Comparison of ENCODE assay signal across 13 cellular contexts in genomic region chr1:92705456-92705855, GRCh38.
DNase-seq lines count a peak whose midpoint lies in the region; ATAC-seq, FAIRE-seq and TF ChIP-seq lines count a peak whose summit lies in the region.
"Had no signal": no experiment of that assay in that cellular context is flagged by ENCODE, and none has a peak within 500 bp of the region (broad histone marks: within the 10 kb centered on the region; RNA-seq: fewer than 3 reads in every experiment).

No MANE protein-coding gene starts in this region.

- H3K4me3 ChIP-seq in GM23248: no peak overlapping the region
- H3K4me3 ChIP-seq in K562: no peak overlapping the region
- H3K4me3 ChIP-seq in mesenchymal stem cell (ENCODE audit: insufficient read depth in 1 of 2, low read depth in 1 of 2, low read length in 2 of 2): no peak overlapping the region
- H3K4me3 ChIP-seq: A549 had no signal

- no peak overlapping the region for H3K23ac ChIP-seq in mesenchymal stem cell (ENCODE audit: low read length in 2 of 2)

- no peaks in the 10 kb centered on the region for H3K9me1 ChIP-seq in K562 (ENCODE audit: control insufficient read depth, insufficient read depth, low read length)

- no peaks in the 10 kb centered on the region for H3K9me2 ChIP-seq in GM23248 (ENCODE audit: insufficient read depth)

- peaks cover 8% of the 10 kb centered on the region for H3K79me1 ChIP-seq in mesenchymal stem cell (replicated peaks; ENCODE audit: low read length, poor library complexity, severe bottlenecking)

- intact Hi-C loops in K562 (cut with micrococcal nuclease): no loop called here

- no peak overlapping the region for H2AK5ac ChIP-seq in mesenchymal stem cell (ENCODE audit: low read length, severe bottlenecking)

- in situ Hi-C loops in GM23248 (cut with MboI): no loop called here
- in situ Hi-C loops in K562 (cut with MboI): no loop called here

- H3K27me3 ChIP-seq in GM23248 (replicated peaks; ENCODE audit: insufficient read depth) (no peaks in the 10 kb centered on the region), K562 (ENCODE audit: control insufficient read depth in 2 of 2, insufficient read depth in 2 of 2, low read length in 2 of 2) (no peaks in the 10 kb centered on the region), mesenchymal stem cell (ENCODE audit: control insufficient read depth in 1 of 2, insufficient read depth in 1 of 2, low read length in 2 of 2) (no peaks in the 10 kb centered on the region)

- H3K9ac ChIP-seq in GM23248 (no peak overlapping the region), K562 (ENCODE audit: insufficient read depth in 1 of 2, low read depth in 2 of 2, low read length in 2 of 2) (no peak overlapping the region; a peak in 1 of 4 replicates), mesenchymal stem cell (ENCODE audit: low read length) (no peak overlapping the region)

- no peak for TF ChIP-seq CTCF in K562 (IDR thresholded peaks at IDR 0.05 in 2 of 3, conservative IDR thresholded peaks at IDR 0.05 in 1 of 3; ENCODE audit: insufficient read depth in 2 of 3, low read depth in 1 of 3, low read length in 3 of 3)

- DNase-seq in GM23248: peak; percentile 1
- peak; percentile 9 for DNase-seq in NCI-H524 treated with DMSO at 0.1 percent for 48 hours (lab: John Stamatoyannopoulos, UW)
- DNase-seq in K562 (ENCODE audit: extremely low read depth in 1 of 4, low spot score in 3 of 4): peak in 1 of 4 experiments; percentile 21
- peak; percentile 43 for DNase-seq in mesenchymal stem cell
- DNase-seq in substantia nigra (lab: John Stamatoyannopoulos, UW): no peak
- no peak for DNase-seq in activated effector memory CD4-positive, alpha-beta T cell treated with Interleukin-2 at 50 U/mL for 16 hours
- DNase-seq: Caco-2, DMS53, SHP77 treated with DMSO at 0.1 percent for 48 hours had no signal

- H3K79me2 ChIP-seq in GM23248 (ENCODE audit: insufficient read depth) (peaks cover 29% of the 10 kb centered on the region), K562 (ENCODE audit: control insufficient read depth, insufficient read depth, low read length) (peaks cover 27% of the 10 kb centered on the region)

- no peak overlapping the region for H2BK120ac ChIP-seq in mesenchymal stem cell (ENCODE audit: low read depth, low read length)

- H3K27ac ChIP-seq in GM23248: no peak overlapping the region
- H3K27ac ChIP-seq in K562 (ENCODE audit: extremely low read depth, low read depth, low read length): no peak overlapping the region
- H3K27ac ChIP-seq in mesenchymal stem cell (ENCODE audit: low read length, poor library complexity, severe bottlenecking): no peak overlapping the region
- H3K27ac ChIP-seq in substantia nigra (ENCODE audit: low read depth, low read length, poor library complexity, severe bottlenecking): no peak overlapping the region
- H3K27ac ChIP-seq: A549 had no signal

- CTCF ChIA-PET in K562 (lab: Yijun Ruan, JAX; ENCODE audit: low intra/inter-chr PET ratio): no interaction called here

- no peak overlapping the region for H4K8ac ChIP-seq in mesenchymal stem cell (ENCODE audit: low read length)

- H3K36me3 ChIP-seq in GM23248 (ENCODE audit: low read depth): no peaks in the 10 kb centered on the region
- peaks cover 6% of the 10 kb centered on the region; the same call in 1 of the 3 replicates for H3K36me3 ChIP-seq in K562 (ENCODE audit: control insufficient read depth, insufficient read depth, low read length)
- H3K36me3 ChIP-seq in mesenchymal stem cell (ENCODE audit: control insufficient read depth in 1 of 2, insufficient read depth in 2 of 2, low read depth in 1 of 2, low read length in 2 of 2): no peaks in the 10 kb centered on the region

- H2BK5ac ChIP-seq in mesenchymal stem cell (ENCODE audit: low read depth, low read length, poor library complexity, severe bottlenecking): no peak overlapping the region

- ATAC-seq in K562 (no peak; the same call in 1 of the 3 replicates), GM19035 (IDR thresholded peaks at IDR 0.05; ENCODE audit: unreplicated experiment) (no peak), HG02571 (IDR thresholded peaks at IDR 0.05; ENCODE audit: unreplicated experiment) (no peak)
- ATAC-seq: A549 had no signal

- no peak overlapping the region for H3K14ac ChIP-seq in mesenchymal stem cell (ENCODE audit: low read length in 2 of 2)

- no peak for TF ChIP-seq POLR2A in K562 (conservative IDR thresholded peaks at IDR 0.05)

- H4K91ac ChIP-seq in mesenchymal stem cell (ENCODE audit: low read length): no peak overlapping the region

- BruUV-seq in K562 (replicated peaks; lab: Mats Ljungman, UMichigan): no TSS peak

- no peak overlapping the region for H3K4me2 ChIP-seq in GM23248 (ENCODE audit: unreplicated experiment)
- H3K4me2 ChIP-seq in K562 (ENCODE audit: insufficient read depth, low read length): no peak overlapping the region
- H3K4me2 ChIP-seq in mesenchymal stem cell (ENCODE audit: low read length, poor library complexity, severe bottlenecking): no peak overlapping the region
- H3K4me2 ChIP-seq: A549 had no signal

- H3K18ac ChIP-seq in mesenchymal stem cell (ENCODE audit: low read depth in 1 of 2, low read length in 2 of 2): no peak overlapping the region

- no peak overlapping the region for H2BK15ac ChIP-seq in mesenchymal stem cell (ENCODE audit: low read depth, poor library complexity, severe bottlenecking)

- H2AFZ ChIP-seq in GM23248: no peak overlapping the region
- no peak overlapping the region for H2AFZ ChIP-seq in K562 (ENCODE audit: low read depth, low read length)
- H2AFZ ChIP-seq in mesenchymal stem cell (ENCODE audit: low read depth, low read length): no peak overlapping the region

- no peaks in the 10 kb centered on the region; the same call in 1 of the 2 replicates for H3F3A ChIP-seq in GM23248 (ENCODE audit: insufficient read depth)

- H3K4me1 ChIP-seq in GM23248 (ENCODE audit: insufficient read depth) (peaks cover 11% of the 10 kb centered on the region; the same call in 1 of the 2 replicates), K562 (replicated peaks in 1 of 2; ENCODE audit: control insufficient read depth in 2 of 2, insufficient read depth in 2 of 2, low read length in 2 of 2) (peaks cover 9 to 25% of the 10 kb centered on the region in 2 experiments; a peak in 3 of 5 replicates), mesenchymal stem cell (ENCODE audit: control insufficient read depth, insufficient read depth, low read depth, low read length) (peaks cover 2% of the 10 kb centered on the region)

- H3K9me3 ChIP-seq in GM23248 (ENCODE audit: low read depth) (no peaks in the 10 kb centered on the region), K562 (replicated peaks; ENCODE audit: control insufficient read depth, insufficient read depth, low read depth, low read length) (no peaks in the 10 kb centered on the region), mesenchymal stem cell (ENCODE audit: control insufficient read depth, low read length) (no peaks in the 10 kb centered on the region)
- H3K9me3 ChIP-seq: A549, Caco-2 had no signal

- FAIRE-seq in K562 (lab: Jason Lieb, UNC): no peak
- FAIRE-seq: A549, GM18507 had no signal

- POLR2A ChIA-PET in K562 (lab: Yijun Ruan, JAX): interaction anchor here (0.8 to 1.3 kb wide), 3 partner anchors 9 to 11 kb away, joined by 3 to 4 read pairs (median 4); no protein-coding TSS in a partner anchor

- TF ChIP-seq RAD21 in K562 (CRISPR knock-in tag; conservative IDR thresholded peaks at IDR 0.05 in 1 of 2, IDR thresholded peaks at IDR 0.05 in 1 of 2): no peak

- WGBS in GM23248 (ENCODE audit: low coverage in 1 of 2, low lambda C conversion rate in 2 of 2, missing lambda C conversion rate in 2 of 2), 2 experiments: 35 to 41% methylated on average over 1 of the region's 1 CpG
- WGBS in K562 (ENCODE audit: insufficient coverage, low coverage, missing lambda C conversion rate): 6% methylated on average over 1 of the region's 1 CpG
- no CpG with 5 or more reads among the region's 1 CpG for WGBS in mesenchymal stem cell

- H4K20me1 ChIP-seq in GM23248 (ENCODE audit: insufficient read depth): 0 out of 2 replicates have a peak, but pooled peaks cover 3% of the 10 kb centered on the region
- H4K20me1 ChIP-seq in K562 (replicated peaks; ENCODE audit: control insufficient read depth, insufficient read depth, low read length): no peaks in the 10 kb centered on the region

- no peak overlapping the region for H2BK12ac ChIP-seq in mesenchymal stem cell (ENCODE audit: low read length in 2 of 2)

- H3K4ac ChIP-seq in mesenchymal stem cell (ENCODE audit: low read depth in 1 of 2, low read length in 2 of 2): no peak overlapping the region

- no peak for TF ChIP-seq EP300 in K562 (IDR thresholded peaks at IDR 0.05; ENCODE audit: low read length)

TF ChIP-seq in K562, 482 proteins besides CTCF, POLR2A, EP300 and RAD21:
- TF ChIP-seq SMARCA4 (IDR thresholded peaks at IDR 0.05) (0 out of 2 replicates have a peak, but pooled peaks have one; percentile 33), MEF2D (tag; conservative IDR thresholded peaks at IDR 0.05; ENCODE audit: low read depth) (no peak), DACH1 (IDR thresholded peaks at IDR 0.05; ENCODE audit: partially characterized antibody) (peak; percentile 36)

Comparison
In these comparisons a context has a peak if more than half of its experiments do, and no peak if none do; other contexts are left out.
1. DNase-seq: peak in GM23248 (single experiment), NCI-H524 treated with DMSO at 0.1 percent for 48 hours (single experiment) and mesenchymal stem cell (single experiment); none in substantia nigra (0 of 49) and activated effector memory CD4-positive, alpha-beta T cell treated with Interleukin-2 at 50 U/mL for 16 hours (single experiment).